1 cellular context compared by ENCODE assay signal in the genomic region with DNA sequence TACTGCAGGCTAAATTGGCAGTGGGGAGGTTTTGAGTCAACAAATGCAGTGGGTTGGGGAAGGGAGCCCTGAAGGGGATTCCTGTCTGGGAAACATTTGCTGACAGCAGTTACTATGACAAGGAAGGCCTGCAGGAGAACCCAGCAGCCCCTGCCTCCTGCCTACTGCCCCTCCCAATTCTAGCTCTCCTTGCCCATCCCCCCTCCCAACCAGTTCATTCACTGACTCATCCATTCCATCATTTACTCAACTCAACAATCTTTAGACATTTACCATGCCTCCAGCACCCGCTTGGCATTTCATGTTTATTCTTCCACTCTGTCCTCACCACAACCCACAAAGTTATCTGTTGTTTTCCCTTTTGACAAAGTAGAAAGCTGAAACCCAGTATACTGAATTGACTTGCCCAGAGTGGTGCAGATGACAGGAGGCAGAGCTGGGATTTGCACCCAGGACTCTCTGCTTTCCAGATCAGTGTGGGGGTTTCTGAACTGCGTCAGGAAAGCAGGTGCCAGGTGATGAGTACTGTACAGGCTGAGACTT.
TF ChIP-seq lines count a peak whose summit lies in the region.

No MANE protein-coding gene starts in this region.

TF ChIP-seq in GM12878, 131 proteins besides CTCF, POLR2A, EP300 and RAD21 (continued from another document):
- TF ChIP-seq TCF7 (IDR thresholded peaks at IDR 0.05; ENCODE audit: borderline replicate concordance) (no peak), RCOR1 (conservative IDR thresholded peaks at IDR 0.05; ENCODE audit: low read depth, low read length) (no peak), ESRRA (IDR thresholded peaks at IDR 0.05; ENCODE audit: low read length) (no peak), BACH1 (IDR thresholded peaks at IDR 0.05; ENCODE audit: borderline replicate concordance) (no peak), YY1 (IDR thresholded peaks at IDR 0.05; ENCODE audit: low read depth, low read length) (no peak)
TF ChIP-seq in GM12878: peak in this region for 0.
